Comparison of ENCODE assay signal across 31 cellular contexts in the genomic region with DNA sequence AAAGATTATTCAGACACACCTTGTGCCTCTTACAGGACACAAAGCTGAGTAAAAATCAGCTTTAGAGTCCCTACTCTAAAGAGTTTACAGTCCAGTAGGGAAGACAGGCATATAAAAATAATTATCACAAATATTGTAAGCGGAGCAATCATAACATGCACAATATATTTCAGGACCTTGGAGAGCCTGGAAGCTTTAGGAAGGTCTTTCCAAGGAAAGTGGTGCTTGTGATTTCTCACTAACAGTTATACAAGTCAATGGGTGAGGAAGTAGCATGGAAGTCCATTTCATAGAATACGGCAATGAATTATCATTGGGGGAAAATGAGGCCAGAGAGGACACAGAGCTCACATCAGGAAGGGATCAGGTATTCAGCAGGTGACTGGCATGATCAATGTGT.
"Had no signal": no experiment of that assay in that cellular context is flagged by ENCODE, and none has a peak within 500 bp of the region (broad histone marks: within the 10 kb centered on the region; RNA-seq: fewer than 3 reads in every experiment).

No MANE protein-coding gene starts in this region.

- H3K36me3 ChIP-seq: cardiac muscle cell, colonic mucosa, esophagus squamous epithelium, spleen, tibial nerve had no signal

- H3K27ac ChIP-seq: cardiac muscle cell, colonic mucosa, epithelial cell of prostate, esophagus squamous epithelium, spleen, tibial nerve, VCaP had no signal

- H3K36me3 Mint-ChIP-seq: activated naive CD4-positive, alpha-beta T cell treated with anti-CD3 and anti-CD28 coated beads, Interleukin-2, amount 50 U/mL, for 24 hours; brain; immature natural killer cell; memory B cell had no signal

- H3K27me3 Mint-ChIP-seq: activated CD4-positive, alpha-beta memory T cell treated with anti-CD3 and anti-CD28 coated beads, Interleukin-2, amount 10 ng/mL, durations not matched to agents 7 days and 5 days; activated CD4-positive, alpha-beta T cell treated with anti-CD3 and anti-CD28 coated beads, Interleukin-2, amount 10 ng/mL, durations not matched to agents 7 days and 5 days; activated naive CD4-positive, alpha-beta T cell treated with anti-CD3 and anti-CD28 coated beads, Interleukin-2, amount 50 U/mL, for 24 hours; activated naive CD8-positive, alpha-beta T cell treated with anti-CD3 and anti-CD28 coated beads, Interleukin-2, amount 50 U/mL, for 24 hours had no signal

- H3K27me3 ChIP-seq: cardiac muscle cell, colonic mucosa, esophagus squamous epithelium, spleen, tibial nerve had no signal

- H3K9me3 Mint-ChIP-seq: activated CD4-positive, alpha-beta memory T cell treated with anti-CD3 and anti-CD28 coated beads, Interleukin-2, amount 10 ng/mL, durations not matched to agents 7 days and 5 days; activated CD4-positive, alpha-beta T cell treated with anti-CD3 and anti-CD28 coated beads, Interleukin-2, amount 10 ng/mL, durations not matched to agents 7 days and 5 days; activated naive CD4-positive, alpha-beta T cell treated with anti-CD3 and anti-CD28 coated beads, Interleukin-2, amount 50 U/mL, for 24 hours; activated T-helper 2 cell treated with anti-CD3 and anti-CD28 coated beads, Interferon-gamma antibody, Interleukin-2, Interleukin-4, amounts not matched to agents 10 μg/mL and 5 μg/mL and 100 μg/mL, durations not matched to agents 14 hours and 24 hours and 36 hours; T-helper 1 cell treated with Interleukin-12 subunit alpha and Interleukin-12 subunit beta and Interleukin-4 antibody, amounts not matched to agents 30 μg/mL and 1 μg/mL, for 36 hours had no signal

- H3K4me3 ChIP-seq: cardiac muscle cell, colonic mucosa, esophagus squamous epithelium, spleen, tibial nerve had no signal

- H3K9me3 ChIP-seq: colonic mucosa, esophagus squamous epithelium, spleen, tibial nerve had no signal

- H3K4me1 ChIP-seq: colonic mucosa, esophagus squamous epithelium, spleen, tibial nerve had no signal

- DNase-seq: activated CD4-positive, alpha-beta memory T cell treated with anti-CD3 and anti-CD28 coated beads, Interleukin-2, amount 10 ng/mL, durations not matched to agents 7 days and 5 days; activated CD4-positive, alpha-beta T cell treated with anti-CD3 and anti-CD28 coated beads, Interleukin-2, amount 10 ng/mL, durations not matched to agents 7 days and 5 days; activated naive CD8-positive, alpha-beta T cell treated with anti-CD3 and anti-CD28 coated beads, Interleukin-2, amount 50 U/mL, for 24 hours; activated T-cell treated with anti-CD3 and anti-CD28 coated beads, Interleukin-2, amount 50 U/mL, for 48 hours; cerebellar nuclear complex; colonic mucosa; effector CD8-positive, alpha-beta T cell; esophagus squamous epithelium; foreskin fibroblast; head of caudate nucleus; hypothalamus; immature natural killer cell; kidney; left colon; posterior cingulate gyrus; right cardiac atrium; spleen; stimulated activated naive CD4-positive, alpha-beta T cell treated with Interleukin-2 at 50 U/mL for 16 hours; SW 1271; T-helper 9 cell had no signal

- ATAC-seq: activated CD4-positive, CD25-positive, alpha-beta regulatory T cell treated with anti-CD3 and anti-CD28 coated beads, Interleukin-2, amount 50 U/mL, for 24 hours; activated naive CD8-positive, alpha-beta T cell treated with anti-CD3 and anti-CD28 coated beads, Interleukin-2, amount 50 U/mL, for 24 hours; left colon; right cardiac atrium had no signal

- H3K4me1 Mint-ChIP-seq: activated CD4-positive, alpha-beta memory T cell treated with anti-CD3 and anti-CD28 coated beads, Interleukin-2, amount 10 ng/mL, durations not matched to agents 7 days and 5 days; activated CD4-positive, alpha-beta T cell treated with anti-CD3 and anti-CD28 coated beads, Interleukin-2, amount 10 ng/mL, durations not matched to agents 7 days and 5 days; activated naive CD4-positive, alpha-beta T cell treated with anti-CD3 and anti-CD28 coated beads, Interleukin-2, amount 50 U/mL, for 24 hours; activated naive CD8-positive, alpha-beta T cell treated with anti-CD3 and anti-CD28 coated beads, Interleukin-2, amount 50 U/mL, for 24 hours; brain; immature natural killer cell; memory B cell; nephron had no signal

- H3K4me3 Mint-ChIP-seq: activated CD4-positive, alpha-beta memory T cell treated with anti-CD3 and anti-CD28 coated beads, Interleukin-2, amount 10 ng/mL, durations not matched to agents 7 days and 5 days; activated CD4-positive, alpha-beta T cell treated with anti-CD3 and anti-CD28 coated beads, Interleukin-2, amount 10 ng/mL, durations not matched to agents 7 days and 5 days; activated naive CD4-positive, alpha-beta T cell treated with anti-CD3 and anti-CD28 coated beads, Interleukin-2, amount 50 U/mL, for 24 hours; activated naive CD8-positive, alpha-beta T cell treated with anti-CD3 and anti-CD28 coated beads, Interleukin-2, amount 50 U/mL, for 24 hours; brain; immature natural killer cell; memory B cell; nephron; T-helper 1 cell treated with Interleukin-12 subunit alpha and Interleukin-12 subunit beta and Interleukin-4 antibody, amounts not matched to agents 30 μg/mL and 1 μg/mL, for 36 hours had no signal

- H3K27ac Mint-ChIP-seq: activated CD4-positive, alpha-beta memory T cell treated with anti-CD3 and anti-CD28 coated beads, Interleukin-2, amount 10 ng/mL, durations not matched to agents 7 days and 5 days; activated CD4-positive, alpha-beta T cell treated with anti-CD3 and anti-CD28 coated beads, Interleukin-2, amount 10 ng/mL, durations not matched to agents 7 days and 5 days; activated naive CD4-positive, alpha-beta T cell treated with anti-CD3 and anti-CD28 coated beads, Interleukin-2, amount 50 U/mL, for 24 hours; activated naive CD8-positive, alpha-beta T cell treated with anti-CD3 and anti-CD28 coated beads, Interleukin-2, amount 50 U/mL, for 24 hours; activated T-helper 2 cell treated with anti-CD3 and anti-CD28 coated beads, Interferon-gamma antibody, Interleukin-2, Interleukin-4, amounts not matched to agents 10 μg/mL and 5 μg/mL and 100 μg/mL, durations not matched to agents 14 hours and 24 hours and 36 hours; brain; immature natural killer cell; memory B cell; nephron; T-helper 1 cell treated with Interleukin-12 subunit alpha and Interleukin-12 subunit beta and Interleukin-4 antibody, amounts not matched to agents 30 μg/mL and 1 μg/mL, for 36 hours had no signal
